In the genomic region with DNA sequence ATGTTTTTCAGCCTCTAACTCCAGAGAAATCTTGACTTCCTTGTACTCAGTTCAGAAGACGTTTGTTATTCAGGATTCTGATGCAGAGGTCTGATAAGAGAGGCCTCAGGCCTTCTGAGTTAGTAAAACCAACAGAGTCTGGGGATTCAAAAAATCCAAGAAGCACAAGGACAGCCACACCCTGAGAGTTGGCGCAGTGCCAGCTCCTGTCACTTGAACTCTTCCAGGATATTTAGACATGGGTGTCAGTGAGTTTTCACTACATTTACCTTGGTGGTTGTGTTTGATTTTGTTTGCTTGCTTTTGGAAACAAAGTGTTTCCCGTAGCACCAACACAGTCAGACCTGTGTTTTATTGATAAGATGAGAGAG, we compare ENCODE assay signal across 1 cellular context.
TF ChIP-seq lines count a peak whose summit lies in the region.

No MANE protein-coding gene starts in this region.

TF ChIP-seq in K562, 482 proteins besides CTCF, POLR2A, EP300 and RAD21 (continued from another document):
- TF ChIP-seq, protein P1, sequence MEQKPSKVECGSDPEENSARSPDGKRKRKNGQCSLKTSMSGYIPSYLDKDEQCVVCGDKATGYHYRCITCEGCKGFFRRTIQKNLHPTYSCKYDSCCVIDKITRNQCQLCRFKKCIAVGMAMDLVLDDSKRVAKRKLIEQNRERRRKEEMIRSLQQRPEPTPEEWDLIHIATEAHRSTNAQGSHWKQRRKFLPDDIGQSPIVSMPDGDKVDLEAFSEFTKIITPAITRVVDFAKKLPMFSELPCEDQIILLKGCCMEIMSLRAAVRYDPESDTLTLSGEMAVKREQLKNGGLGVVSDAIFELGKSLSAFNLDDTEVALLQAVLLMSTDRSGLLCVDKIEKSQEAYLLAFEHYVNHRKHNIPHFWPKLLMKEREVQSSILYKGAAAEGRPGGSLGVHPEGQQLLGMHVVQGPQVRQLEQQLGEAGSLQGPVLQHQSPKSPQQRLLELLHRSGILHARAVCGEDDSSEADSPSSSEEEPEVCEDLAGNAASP (IDR thresholded peaks at IDR 0.05): no peak
- TF ChIP-seq NFIC (IDR thresholded peaks at IDR 0.05): peak; percentile 99
- TF ChIP-seq ARID3A (IDR thresholded peaks at IDR 0.05; ENCODE audit: borderline replicate concordance, low read depth, low read length): no peak
- TF ChIP-seq ZNF384 (IDR thresholded peaks at IDR 0.05; ENCODE audit: low read depth, low read length): no peak
- TF ChIP-seq, protein P2, sequence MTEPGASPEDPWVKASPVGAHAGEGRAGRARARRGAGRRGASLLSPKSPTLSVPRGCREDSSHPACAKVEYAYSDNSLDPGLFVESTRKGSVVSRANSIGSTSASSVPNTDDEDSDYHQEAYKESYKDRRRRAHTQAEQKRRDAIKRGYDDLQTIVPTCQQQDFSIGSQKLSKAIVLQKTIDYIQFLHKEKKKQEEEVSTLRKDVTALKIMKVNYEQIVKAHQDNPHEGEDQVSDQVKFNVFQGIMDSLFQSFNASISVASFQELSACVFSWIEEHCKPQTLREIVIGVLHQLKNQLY (CRISPR knock-in tag; conservative IDR thresholded peaks at IDR 0.05): no peak
- peak; percentile 26 for TF ChIP-seq MEIS2 (IDR thresholded peaks at IDR 0.05; ENCODE audit: partially characterized antibody)
- peak; percentile 92 for TF ChIP-seq SMAD1 (IDR thresholded peaks at IDR 0.05; ENCODE audit: low read depth, low read length, partially characterized antibody)
- TF ChIP-seq, protein P3, sequence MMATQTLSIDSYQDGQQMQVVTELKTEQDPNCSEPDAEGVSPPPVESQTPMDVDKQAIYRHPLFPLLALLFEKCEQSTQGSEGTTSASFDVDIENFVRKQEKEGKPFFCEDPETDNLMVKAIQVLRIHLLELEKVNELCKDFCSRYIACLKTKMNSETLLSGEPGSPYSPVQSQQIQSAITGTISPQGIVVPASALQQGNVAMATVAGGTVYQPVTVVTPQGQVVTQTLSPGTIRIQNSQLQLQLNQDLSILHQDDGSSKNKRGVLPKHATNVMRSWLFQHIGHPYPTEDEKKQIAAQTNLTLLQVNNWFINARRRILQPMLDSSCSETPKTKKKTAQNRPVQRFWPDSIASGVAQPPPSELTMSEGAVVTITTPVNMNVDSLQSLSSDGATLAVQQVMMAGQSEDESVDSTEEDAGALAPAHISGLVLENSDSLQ (IDR thresholded peaks at IDR 0.05): peak; percentile 46; the same call in 1 of the 2 replicates
- TF ChIP-seq ZBTB5 (IDR thresholded peaks at IDR 0.05): no peak
- TF ChIP-seq JUNB (CRISPR knock-in tag; conservative IDR thresholded peaks at IDR 0.05): no peak
- no peak for TF ChIP-seq CAMTA2 (CRISPR knock-in tag; conservative IDR thresholded peaks at IDR 0.05)
TF ChIP-seq in K562: peak in this region for 5.
